Comparison of ENCODE assay signal across 21 cellular contexts in the genomic region with DNA sequence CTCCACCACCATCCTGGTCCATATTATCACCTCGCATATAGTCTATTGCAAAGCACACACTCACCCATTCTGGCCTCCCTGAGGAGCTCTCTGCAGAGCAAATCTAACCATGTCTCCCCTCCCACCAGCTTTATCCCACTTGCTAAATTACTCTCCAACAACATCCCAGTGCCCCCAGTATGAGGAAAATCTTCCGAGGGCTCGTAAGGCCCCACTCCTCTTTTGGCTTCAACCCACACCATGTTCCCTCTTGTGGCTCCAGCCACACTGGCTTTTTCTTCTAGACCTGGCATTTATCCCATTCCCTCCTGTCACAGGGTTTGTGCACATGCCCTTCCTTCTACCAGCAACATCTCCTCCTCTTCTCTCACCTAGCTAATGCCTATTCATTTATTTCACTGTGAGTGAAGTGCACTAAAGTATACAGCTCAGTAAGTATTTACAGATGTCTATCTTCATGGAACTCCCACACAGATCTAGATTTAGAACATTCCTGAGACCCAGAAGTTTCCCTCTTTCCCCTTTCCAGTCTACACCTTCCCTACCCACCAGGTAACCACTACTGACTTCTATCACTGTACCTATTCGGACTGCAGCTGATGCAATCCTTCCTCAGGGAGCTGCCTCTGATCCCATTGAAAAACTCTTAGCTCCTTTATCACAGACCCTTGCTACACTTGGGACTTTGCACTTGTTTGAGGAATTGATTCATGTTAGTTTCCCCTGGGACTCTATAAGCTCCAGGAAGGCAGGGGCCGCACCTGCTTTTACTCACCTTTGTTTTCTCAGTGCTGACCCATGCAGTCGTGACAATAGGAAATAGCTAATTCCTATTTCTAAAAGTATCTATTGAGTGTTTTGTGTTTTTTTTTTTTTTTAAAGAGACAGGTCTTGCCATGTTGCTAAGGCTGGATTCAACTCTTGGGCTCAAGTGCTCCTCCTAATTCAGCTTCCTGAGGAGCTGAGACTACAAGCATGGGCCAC. TPM values are rescaled to one million over a fixed set of nuclear protein-coding genes. Genes with fewer than 3 reads are reported as not detected.
A peak's percentile ranks its signal among the peaks of the same experiment; 100 is the strongest.
DNase-seq lines count a peak whose midpoint lies in the region; ATAC-seq and TF ChIP-seq lines count a peak whose summit lies in the region.
"Had no signal": no experiment of that assay in that cellular context is flagged by ENCODE, and none has a peak within 500 bp of the region (broad histone marks: within the 10 kb centered on the region; RNA-seq: fewer than 3 reads in every experiment).

No MANE protein-coding gene starts in this region.

- CTCF ChIA-PET in HEK293 (lab: Yijun Ruan, JAX), result interaction anchor here (0.6 to 6.8 kb wide), 8 partner anchors 10 to 227 kb away, joined by 3 to 54 read pairs (median 4); no protein-coding TSS in a partner anchor
- CTCF ChIA-PET in WTC11 (lab: Charles Lee), result interaction anchor here (0.6 to 2.3 kb wide), 7 partner anchors 9 to 125 kb away, joined by 3 to 9 read pairs (median 3); no protein-coding TSS in a partner anchor

- H3K9me3 ChIP-seq in HEK293 (ENCODE audit: control insufficient read depth, insufficient read depth, low read depth, low read length) (no peaks in the 10 kb centered on the region), gastrocnemius medialis (no peaks in the 10 kb centered on the region)
- H3K9me3 ChIP-seq: BLaER1 treated with 17β-estradiol and CSF1 and Interleukin-3, amounts not matched to agents 10 nM and 100 nM; thyroid gland had no signal

- peaks cover 67% of the 10 kb centered on the region for H3K36me3 Mint-ChIP-seq in WTC11

- H3K4me1 ChIP-seq in HEK293 (ENCODE audit: control insufficient read depth, insufficient read depth, low read length), result no peaks in the 10 kb centered on the region
- peaks cover 74 to 82% of the 10 kb centered on the region in 2 donors for H3K4me1 ChIP-seq in gastrocnemius medialis

- no peaks in the 10 kb centered on the region for H3K4me1 Mint-ChIP-seq in WTC11

- H3K27me3 Mint-ChIP-seq in WTC11 (ENCODE audit: low read depth), result no peaks in the 10 kb centered on the region

- ATAC-seq in WTC11, result no peak
- ATAC-seq in left colon, result peak; percentile 81
- ATAC-seq in gastrocnemius medialis, result no peak

- H3K9me3 Mint-ChIP-seq in WTC11, result no peaks in the 10 kb centered on the region

- TF ChIP-seq POLR2A in gastrocnemius medialis (IDR thresholded peaks at IDR 0.05), result no peak

- H3K27ac ChIP-seq in HEK293 (ENCODE audit: extremely low read depth, low read depth, low read length), result no peak overlapping the region
- peak overlapping the region; percentile 88 to 100 (median 95) for H3K27ac ChIP-seq in gastrocnemius medialis
- H3K27ac ChIP-seq: BLaER1 treated with 17β-estradiol and CSF1 and Interleukin-3, amounts not matched to agents 10 nM and 100 nM; brain microvascular endothelial cell; thyroid gland had no signal

- no peak overlapping the region for H3K4me3 ChIP-seq in HEK293 (ENCODE audit: low read depth, low read length)
- no peak overlapping the region for H3K4me3 ChIP-seq in gastrocnemius medialis
- H3K4me3 ChIP-seq: BLaER1 treated with 17β-estradiol and CSF1 and Interleukin-3, amounts not matched to agents 10 nM and 100 nM; thyroid gland had no signal

- POLR2A ChIA-PET in HEK293 (lab: Yijun Ruan, JAX), result interaction anchor here (0.6 to 1.1 kb wide), 3 partner anchors 16 to 22 kb away, joined by 3 read pairs; a partner anchor contains a TSS
- POLR2A ChIA-PET in WTC11 (lab: Charles Lee), result no interaction called here

- no peak for TF ChIP-seq CTCF in HEK293 (tag by site-specific recombination; IDR thresholded peaks at IDR 0.05)
- TF ChIP-seq CTCF in WTC11 (IDR thresholded peaks at IDR 0.05), result no peak
- TF ChIP-seq CTCF in gastrocnemius medialis (IDR thresholded peaks at IDR 0.05 in 4 of 5, conservative IDR thresholded peaks at IDR 0.05 in 1 of 5), result no peak

- H3K4me3 Mint-ChIP-seq in WTC11, result no peak overlapping the region

- DNase-seq in WTC11 (ENCODE audit: low spot score) (no peak), left colon (peak in 1 of 2 donors; percentile 31), gastrocnemius medialis (no peak), NOMO-1 treated with DMSO at 0.1 percent for 48 hours (lab: John Stamatoyannopoulos, UW; ENCODE audit: unreplicated experiment) (no peak), SKM-1 treated with dmso at 0.1 percent for 144 hours (lab: John Stamatoyannopoulos, UW; ENCODE audit: unreplicated experiment) (no peak), 8988T (no peak), hippocampal formation (lab: John Stamatoyannopoulos, UW) (no peak)
- DNase-seq: activated naive CD4-positive, alpha-beta T cell; brain microvascular endothelial cell; head of caudate nucleus; IMR-90; islet precursor cell; NCI-H69; stimulated activated CD4-positive, alpha-beta T cell treated with anti-CD3 and anti-CD28 coated beads, Interleukin-4, amount 100 ng/mL, for 24 hours; stimulated activated CD8-positive, alpha-beta memory T cell treated with anti-CD3 and anti-CD28 coated beads, Interleukin-4, amount 100 ng/mL, for 48 hours; SW 1271; thyroid gland had no signal

- in situ Hi-C loops in gastrocnemius medialis (cut with MboI; ENCODE audit: low sequenced_read_pairs in 4 of 4), result loop anchor here in 1 of 4 donors (25.0 kb wide), 1 partner anchor 126 kb away; a partner anchor contains a TSS

- no peak overlapping the region for H3K27ac Mint-ChIP-seq in WTC11

- intact Hi-C loops in left colon (cut with DNase I, micrococcal nuclease) (no loop called here), gastrocnemius medialis (cut with DNase I; ENCODE audit: low total_unique reads) (no loop called here)

- H3K27me3 ChIP-seq in gastrocnemius medialis, result no peaks in the 10 kb centered on the region
- H3K27me3 ChIP-seq: BLaER1 treated with 17β-estradiol and CSF1 and Interleukin-3, amounts not matched to agents 10 nM and 100 nM; brain microvascular endothelial cell; thyroid gland had no signal

- H3K36me3 ChIP-seq in HEK293 (ENCODE audit: control insufficient read depth in 2 of 2, insufficient read depth in 1 of 2, low read length in 2 of 2), result peaks cover 39 to 87% of the 10 kb centered on the region in 2 experiments
- peaks cover 0 to 26% of the 10 kb centered on the region in 2 donors for H3K36me3 ChIP-seq in gastrocnemius medialis

TF ChIP-seq in HEK293, 187 proteins besides CTCF, POLR2A, EP300 and RAD21:
- TF ChIP-seq EGR2 (tag by site-specific recombination; IDR thresholded peaks at IDR 0.05; ENCODE audit: low read depth) (peak; percentile 60; the same call in 1 of the 2 replicates), TRIM28 (IDR thresholded peaks at IDR 0.05; ENCODE audit: borderline replicate concordance, low read length) (no peak), ZFHX2 (tag by site-specific recombination; conservative IDR thresholded peaks at IDR 0.05) (peak; percentile 43; the same call in 1 of the 2 replicates)
- TF ChIP-seq, protein P1, sequence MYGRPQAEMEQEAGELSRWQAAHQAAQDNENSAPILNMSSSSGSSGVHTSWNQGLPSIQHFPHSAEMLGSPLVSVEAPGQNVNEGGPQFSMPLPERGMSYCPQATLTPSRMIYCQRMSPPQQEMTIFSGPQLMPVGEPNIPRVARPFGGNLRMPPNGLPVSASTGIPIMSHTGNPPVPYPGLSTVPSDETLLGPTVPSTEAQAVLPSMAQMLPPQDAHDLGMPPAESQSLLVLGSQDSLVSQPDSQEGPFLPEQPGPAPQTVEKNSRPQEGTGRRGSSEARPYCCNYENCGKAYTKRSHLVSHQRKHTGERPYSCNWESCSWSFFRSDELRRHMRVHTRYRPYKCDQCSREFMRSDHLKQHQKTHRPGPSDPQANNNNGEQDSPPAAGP (tag by site-specific recombination; IDR thresholded peaks at IDR 0.05), result no peak
TF ChIP-seq in HEK293: peak in this region for 2.

TF ChIP-seq in WTC11, 78 proteins besides CTCF, POLR2A, EP300 and RAD21:
- TF ChIP-seq GABPB1 (CRISPR knock-in tag; IDR thresholded peaks at IDR 0.05) (peak; percentile 99), TP53 (CRISPR knock-in tag; IDR thresholded peaks at IDR 0.05) (no peak), MYBL2 (CRISPR knock-in tag; IDR thresholded peaks at IDR 0.05) (no peak)

RNA-seq across cellular contexts. Expression of a gene that starts 15.5 kb away (rescaled TPM):
- total RNA-seq in WTC11 (2021), result 70.0 to 74.2 TPM (median 74.2 TPM) in 3 replicates
- 10 to 100 TPM; 47.5 to 63.1 TPM for total RNA-seq in left colon
- total RNA-seq in gastrocnemius medialis, result 100 to 1,000 TPM; 100 to 180 (median 152) TPM

RNA-seq across cellular contexts. Expression of a gene that starts 15.6 kb away (rescaled TPM):
- 72.8 to 75.2 TPM (median 74.0 TPM) in 3 replicates for total RNA-seq in WTC11 (2021)
- 100 to 1,000 TPM in 1 of 2 donors, 10 to 100 TPM in 1; 99.7 to 102 TPM for total RNA-seq in left colon
- 10 to 100 TPM; 27.2 to 71.9 (median 43.7) TPM for total RNA-seq in gastrocnemius medialis

RNA-seq across cellular contexts. Expression of a gene that starts 46.9 kb away (rescaled TPM):
- total RNA-seq in WTC11 (2021) (2.3 to 3.3 TPM (median 3.2 TPM) in 3 replicates), left colon (1 to 10 TPM in 1 of 2 donors, under 1 TPM in 1; 0.70 to 3.0 TPM), gastrocnemius medialis (under 1 TPM in 1 of 4 donors, not detected in 3; 0.42 TPM)
- total RNA-seq: IMR-90, osteoblast, RPMI7951 had no signal
